In the genomic region with DNA sequence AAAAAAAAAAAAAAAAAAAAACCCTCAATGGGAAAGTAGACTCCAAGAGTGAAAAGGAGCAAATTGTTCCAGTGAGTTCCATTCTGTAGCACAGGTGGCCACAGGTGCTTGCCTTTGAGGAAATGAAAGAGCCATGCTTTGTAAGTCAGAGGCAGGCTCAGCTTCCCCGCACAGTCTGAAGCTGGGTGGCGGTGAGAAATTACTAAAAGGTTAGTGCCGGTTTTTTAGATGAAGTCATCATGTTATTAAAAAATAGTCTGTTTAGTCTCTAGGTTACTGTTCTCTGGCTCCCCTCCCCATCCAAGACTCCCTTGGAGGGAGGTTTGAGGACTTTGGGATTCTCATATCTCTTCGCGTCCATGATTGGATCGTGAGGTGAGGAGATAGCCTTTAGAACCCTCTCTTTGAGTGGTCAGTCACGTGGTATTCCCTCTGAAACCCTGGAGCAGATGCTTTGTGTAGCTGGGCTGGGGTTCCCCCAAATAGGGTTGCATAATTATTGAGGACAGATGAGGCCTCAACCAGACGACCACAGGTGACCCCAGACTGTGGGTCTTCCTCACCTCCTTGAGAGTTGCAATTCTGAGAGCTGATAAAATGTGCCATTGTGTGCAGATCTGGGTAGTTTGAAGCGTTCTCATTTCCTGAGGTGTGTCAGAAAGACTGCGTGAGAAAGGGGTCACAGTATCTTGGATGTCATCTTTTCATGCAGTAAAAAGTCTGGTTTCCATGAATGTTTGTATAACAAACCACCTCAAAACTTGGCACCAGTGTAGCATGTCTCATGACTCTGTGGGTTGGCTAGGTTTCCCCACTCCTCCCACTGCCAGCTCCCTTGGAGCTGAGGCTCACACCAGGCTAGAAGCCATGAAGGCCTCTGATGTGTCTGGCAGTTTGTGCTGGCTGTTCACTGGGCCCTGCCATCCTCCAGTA, we compare ENCODE assay signal across 7 cellular contexts. TPM values are rescaled to one million over a fixed set of nuclear protein-coding genes. Genes with fewer than 3 reads are reported as not detected.
DNase-seq lines count a peak whose midpoint lies in the region; ATAC-seq and TF ChIP-seq lines count a peak whose summit lies in the region.

No MANE protein-coding gene starts in this region.

- no peak overlapping the region for H2AFZ ChIP-seq in hepatocyte

- H3K27me3 ChIP-seq in ascending aorta (no peaks in the 10 kb centered on the region), hepatocyte (no peaks in the 10 kb centered on the region)

- H3K9me3 ChIP-seq in ascending aorta = no peaks in the 10 kb centered on the region
- H3K9me3 ChIP-seq in hepatocyte (ENCODE audit: low read depth) = no peaks in the 10 kb centered on the region

- no peak overlapping the region for H3K4me2 ChIP-seq in hepatocyte

- intact Hi-C loops in ascending aorta (cut with DNase I) = loop anchor here (2.0 kb wide), 1 partner anchor 163 kb away; a partner anchor contains a TSS

- WGBS in hepatocyte (ENCODE audit: low lambda C conversion rate, missing lambda C conversion rate) = 77% methylated on average over 10 of the region's 10 CpGs

- H3K4me3 ChIP-seq in ascending aorta (no peak overlapping the region), hepatocyte (no peak overlapping the region)

- ATAC-seq in GM18870 (IDR thresholded peaks at IDR 0.05; ENCODE audit: unreplicated experiment) (peak; percentile 51), HG02938 (IDR thresholded peaks at IDR 0.05; ENCODE audit: unreplicated experiment) (peak; percentile 61)

- TF ChIP-seq CTCF in ascending aorta (IDR thresholded peaks at IDR 0.05) (no peak), hepatocyte (IDR thresholded peaks at IDR 0.05; ENCODE audit: poor library complexity) (no peak)

- H4K20me1 ChIP-seq in hepatocyte (ENCODE audit: insufficient read depth, poor library complexity, severe bottlenecking) = no peaks in the 10 kb centered on the region

- H3K79me2 ChIP-seq in hepatocyte = peaks cover 36% of the 10 kb centered on the region

- peaks cover 3 to 26% of the 10 kb centered on the region in 2 donors for H3K4me1 ChIP-seq in ascending aorta
- peaks cover 69% of the 10 kb centered on the region for H3K4me1 ChIP-seq in hepatocyte (ENCODE audit: insufficient read depth)

- H3K27ac ChIP-seq in ascending aorta = peak overlapping the region; percentile 84 to 90
- H3K27ac ChIP-seq in hepatocyte = peak overlapping the region; percentile 96

- no peaks in the 10 kb centered on the region for H3K9me2 ChIP-seq in hepatocyte (replicated peaks; ENCODE audit: insufficient read depth)

- DNase-seq in RPMI7951 (ENCODE audit: low read depth) (peak; percentile 99), ascending aorta (ENCODE audit: low spot score in 2 of 2) (peak; percentile 41 to 89), hepatocyte (ENCODE audit: low spot score) (peak; percentile 60), 8988T (no peak)
- DNase-seq in stimulated activated CD4-positive, alpha-beta T cell treated with anti-CD3 and anti-CD28 coated beads, Interleukin-2, amount 100 ng/mL, for 24 hours = peak; percentile 50 to 68

- no peaks in the 10 kb centered on the region for H3K36me3 ChIP-seq in ascending aorta
- no peaks in the 10 kb centered on the region for H3K36me3 ChIP-seq in hepatocyte (replicated peaks; ENCODE audit: insufficient read depth, low read depth)

RNA-seq across cellular contexts. Expression of a gene that starts 27.1 kb away (rescaled TPM):
- 43.0 and 47.9 TPM in 2 replicates for total RNA-seq in RPMI7951 (2014; rRNA removed; shearing (Covaris generic))
- 117 TPM for total RNA-seq in ascending aorta
- 61.1 and 65.3 TPM in 2 replicates for total RNA-seq in hepatocyte
- polyA plus RNA-seq in hepatocyte = 38.8 and 40.8 TPM in 2 replicates

RNA-seq across cellular contexts. Expression of a gene that starts 51.5 kb away (rescaled TPM):
- 232 and 263 TPM in 2 replicates for total RNA-seq in RPMI7951 (2014; rRNA removed; shearing (Covaris generic))
- total RNA-seq in ascending aorta = 69.1 TPM
- 239 and 245 TPM in 2 replicates for total RNA-seq in hepatocyte
- polyA plus RNA-seq in hepatocyte = 86.7 and 94.3 TPM in 2 replicates

RNA-seq across cellular contexts. Expression of a gene that starts 59.8 kb away (rescaled TPM):
- total RNA-seq in RPMI7951 (2014; rRNA removed; shearing (Covaris generic)) = 120 and 127 TPM in 2 replicates
- 51.0 TPM for total RNA-seq in ascending aorta
- total RNA-seq in hepatocyte = 57.1 and 57.7 TPM in 2 replicates
- polyA plus RNA-seq in hepatocyte = 80.6 and 85.0 TPM in 2 replicates
